In genomic region chr13:113387396-113387795, GRCh38 we compare ENCODE assay signal across 28 cellular contexts. TPM values are rescaled to one million over a fixed set of nuclear protein-coding genes. Genes with fewer than 3 reads are reported as not detected.
"Had no signal": no experiment of that assay in that cellular context is flagged by ENCODE, and none has a peak within 500 bp of the region (broad histone marks: within the 10 kb centered on the region; RNA-seq: fewer than 3 reads in every experiment).

No MANE protein-coding gene starts in this region.

- H3K9me3 Mint-ChIP-seq: stimulated activated effector memory CD8-positive, alpha-beta T cell treated with anti-CD3 and anti-CD28 coated beads, Interleukin-12 subunit alpha, Interleukin-12 subunit beta, amount 100 ng/mL, for 72 hours had no signal

- ATAC-seq: naive thymus-derived CD4-positive, alpha-beta T cell; natural killer cell; psoas muscle; right cardiac atrium; sciatic nerve; stimulated activated effector memory CD8-positive, alpha-beta T cell treated with anti-CD3 and anti-CD28 coated beads, Interleukin-12 subunit alpha, Interleukin-12 subunit beta, amount 100 ng/mL, for 72 hours; stimulated activated naive B cell treated with anti-CD40 and anti-IgM and Interleukin-4, amounts not matched to agents 10 μg/mL and 1 μg/mL and 100 μg/mL, for 72 hours had no signal

- H3K27ac ChIP-seq: neural progenitor cell, ovary, parathyroid adenoma, psoas muscle, spleen, stomach, thoracic aorta, thyroid gland, tibial nerve, upper lobe of left lung, vagina had no signal

- H3K4me3 ChIP-seq: neural progenitor cell, ovary, psoas muscle, smooth muscle cell, spleen, stomach, thoracic aorta, thyroid gland, tibial nerve, upper lobe of left lung, vagina had no signal

- H3K9me3 ChIP-seq: ovary, psoas muscle, thyroid gland, upper lobe of left lung, vagina had no signal

- H3K4me1 ChIP-seq: neural progenitor cell, parathyroid adenoma, psoas muscle, spleen, stomach, thyroid gland, tibial nerve, upper lobe of left lung, vagina had no signal

- DNase-seq: naive thymus-derived CD4-positive, alpha-beta T cell; natural killer cell; occipital lobe; ovary; psoas muscle; right cardiac atrium; spleen; stimulated activated CD4-positive, alpha-beta T cell treated with anti-CD3 and anti-CD28 coated beads, Interleukin-15, amount 100 ng/mL, for 24 hours; stimulated activated CD4-positive, alpha-beta T cell treated with anti-CD3 and anti-CD28 coated beads, Interleukin-2, amount 100 ng/mL, for 24 hours; stimulated activated CD4-positive, alpha-beta T cell treated with anti-CD3 and anti-CD28 coated beads, Interleukin-2, amount 100 ng/mL, for 48 hours; stimulated activated CD4-positive, alpha-beta T cell treated with anti-CD3 and anti-CD28 coated beads, Interleukin-4, amount 100 ng/mL, for 24 hours; stimulated activated naive B cell treated with anti-CD40 and anti-IgM and Interleukin-4, amounts not matched to agents 10 μg/mL and 1 μg/mL and 100 μg/mL, for 72 hours; stimulated activated naive CD4-positive, alpha-beta T cell treated with Interleukin-2 at 50 U/mL for 16 hours; stomach; thyroid gland; trophoblast cell; upper lobe of left lung had no signal

- H3K27ac Mint-ChIP-seq: natural killer cell; nephron; neural progenitor cell; progenitor cell of endocrine pancreas; stimulated activated effector memory CD8-positive, alpha-beta T cell treated with anti-CD3 and anti-CD28 coated beads, Interleukin-12 subunit alpha, Interleukin-12 subunit beta, amount 100 ng/mL, for 72 hours; stimulated activated naive B cell treated with anti-CD40 and anti-IgM and Interleukin-4, amounts not matched to agents 10 μg/mL and 1 μg/mL and 100 μg/mL, for 72 hours; stimulated activated naive CD8-positive, alpha-beta T cell treated with anti-CD3 and anti-CD28 coated beads, Interleukin-15, Interleukin-2, amounts not matched to agents 100 ng/mL and 50 ng/mL, for 24 hours had no signal

- H3K4me1 Mint-ChIP-seq: natural killer cell; nephron; neural progenitor cell; stimulated activated effector memory CD8-positive, alpha-beta T cell treated with anti-CD3 and anti-CD28 coated beads, Interleukin-12 subunit alpha, Interleukin-12 subunit beta, amount 100 ng/mL, for 72 hours had no signal

- H3K36me3 ChIP-seq: neural progenitor cell, ovary, spleen, stomach, thoracic aorta, thyroid gland, tibial nerve, upper lobe of left lung, vagina had no signal

- H3K27me3 ChIP-seq: neural progenitor cell, ovary, spleen, stomach, thyroid gland, tibial nerve, upper lobe of left lung, vagina had no signal

- H3K36me3 Mint-ChIP-seq: neural progenitor cell; stimulated activated effector memory CD8-positive, alpha-beta T cell treated with anti-CD3 and anti-CD28 coated beads, Interleukin-12 subunit alpha, Interleukin-12 subunit beta, amount 100 ng/mL, for 72 hours had no signal

- H3K27me3 Mint-ChIP-seq: progenitor cell of endocrine pancreas; stimulated activated naive CD8-positive, alpha-beta T cell treated with anti-CD3 and anti-CD28 coated beads, Interleukin-15, Interleukin-2, amounts not matched to agents 100 ng/mL and 50 ng/mL, for 24 hours had no signal

- H3K4me3 Mint-ChIP-seq: naive thymus-derived CD4-positive, alpha-beta T cell; natural killer cell; nephron; neural progenitor cell; stimulated activated effector memory CD8-positive, alpha-beta T cell treated with anti-CD3 and anti-CD28 coated beads, Interleukin-12 subunit alpha, Interleukin-12 subunit beta, amount 100 ng/mL, for 72 hours; stimulated activated naive B cell treated with anti-CD40 and anti-IgM and Interleukin-4, amounts not matched to agents 10 μg/mL and 1 μg/mL and 100 μg/mL, for 72 hours; stimulated activated naive CD8-positive, alpha-beta T cell treated with anti-CD3 and anti-CD28 coated beads, Interleukin-15, Interleukin-2, amounts not matched to agents 100 ng/mL and 50 ng/mL, for 24 hours had no signal

RNA-seq across cellular contexts. Expression of gene GRTP1, which starts 23.5 kb away (rescaled TPM):
- total RNA-seq: natural killer cell had no signal
